10 cellular contexts compared by ENCODE assay signal in the genomic region with DNA sequence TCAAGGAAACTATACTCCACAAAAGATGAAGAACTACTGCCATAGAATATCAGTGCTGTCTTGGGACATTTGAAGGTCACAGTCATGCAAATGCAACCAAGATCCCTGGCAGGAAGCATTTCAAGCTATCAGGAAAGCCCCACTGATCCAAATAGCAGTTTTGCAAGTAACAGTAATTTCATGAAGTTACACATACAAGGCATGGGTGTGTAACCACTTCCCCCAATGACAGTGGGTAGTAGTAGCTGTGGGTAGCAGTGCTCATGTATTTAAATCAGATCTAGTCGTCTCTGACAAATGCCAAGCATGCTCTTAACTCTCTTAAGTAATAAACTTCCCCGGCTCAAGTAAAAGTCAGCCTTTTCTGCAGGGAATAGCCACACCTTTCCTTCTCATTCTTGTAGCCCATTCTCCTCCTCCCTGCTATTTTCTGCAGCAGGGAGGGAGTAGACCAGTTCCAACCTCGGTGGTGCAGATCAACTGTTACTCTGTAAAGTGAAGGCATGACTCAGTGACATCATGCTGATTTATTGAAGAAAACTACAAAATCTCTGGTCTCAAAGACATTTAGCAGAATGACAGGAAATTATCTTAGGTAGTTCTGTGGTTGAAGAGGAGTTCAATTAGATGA.
DNase-seq lines count a peak whose midpoint lies in the region; ATAC-seq and TF ChIP-seq lines count a peak whose summit lies in the region.
"Had no signal": no experiment of that assay in that cellular context is flagged by ENCODE, and none has a peak within 500 bp of the region (broad histone marks: within the 10 kb centered on the region; RNA-seq: fewer than 3 reads in every experiment).

No MANE protein-coding gene starts in this region.

- no peak for TF ChIP-seq CTCF in AG10803 (conservative IDR thresholded peaks at IDR 0.05; ENCODE audit: low read length)
- TF ChIP-seq CTCF in cardiac fibroblast (IDR thresholded peaks at IDR 0.05; ENCODE audit: low read depth, low read length) = no peak

- H3K4me3 ChIP-seq in AG10803 (ENCODE audit: low read length) (no peak overlapping the region), cardiac fibroblast (replicated peaks in 1 of 2; ENCODE audit: low read depth in 2 of 2, low read length in 2 of 2) (no peak overlapping the region)

- DNase-seq in AG10803 (ENCODE audit: low read depth) (peak; percentile 35), cardiac fibroblast (ENCODE audit: low read depth in 2 of 2) (peak; percentile 10 to 32), NCI-H146 treated with DMSO at 0.1 percent for 48 hours (lab: John Stamatoyannopoulos, UW; ENCODE audit: unreplicated experiment) (no peak), NCI-H2081 (lab: John Stamatoyannopoulos, UW) (no peak), NCI-H1436 (lab: John Stamatoyannopoulos, UW) (no peak)
- no peak for DNase-seq in activated CD4-positive, CD25-positive, alpha-beta regulatory T cell (lab: John Stamatoyannopoulos, UW)
- DNase-seq: WERI-Rb-1 had no signal

- ATAC-seq in GM19463 (IDR thresholded peaks at IDR 0.05; ENCODE audit: unreplicated experiment) = peak; percentile 91
- peak; percentile 80 for ATAC-seq in HG03342 (IDR thresholded peaks at IDR 0.05; ENCODE audit: unreplicated experiment)
- ATAC-seq: left lobe of liver had no signal

Comparison
In these comparisons a context has a peak if more than half of its experiments do, and no peak if none do; other contexts are left out.
1. DNase-seq: peak in AG10803 (single experiment) and cardiac fibroblast (2 of 2); none in NCI-H146 treated with DMSO at 0.1 percent for 48 hours (single experiment), NCI-H2081 (0 of 2), activated CD4-positive, CD25-positive, alpha-beta regulatory T cell (0 of 4) and NCI-H1436 (single experiment).